ENCODE assay signal across 9 cellular contexts in the genomic region with DNA sequence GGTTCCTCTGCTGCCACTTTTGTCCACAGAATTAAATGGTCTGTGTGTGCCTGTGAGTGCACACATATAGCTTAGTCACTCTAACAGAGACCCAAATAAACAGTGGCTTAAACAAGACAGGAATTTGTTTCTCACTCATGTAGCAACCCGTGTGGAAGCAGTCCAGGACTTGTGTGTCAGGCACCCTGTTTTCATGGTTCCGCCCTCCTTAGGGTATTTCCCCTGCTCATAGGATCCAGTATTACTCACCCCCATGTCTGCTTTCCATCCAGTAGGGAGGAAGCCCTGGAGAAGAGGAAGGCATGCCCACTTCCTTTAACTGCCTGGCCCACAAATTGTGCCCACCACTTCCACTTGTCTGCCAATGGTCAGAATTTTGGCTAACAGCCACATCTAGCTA. TPM values are rescaled to one million over a fixed set of nuclear protein-coding genes. Genes with fewer than 3 reads are reported as not detected.
DNase-seq lines count a peak whose midpoint lies in the region; TF ChIP-seq lines count a peak whose summit lies in the region.
"Had no signal": no experiment of that assay in that cellular context is flagged by ENCODE, and none has a peak within 500 bp of the region (broad histone marks: within the 10 kb centered on the region; RNA-seq: fewer than 3 reads in every experiment).

No MANE protein-coding gene starts in this region.

- no peaks in the 10 kb centered on the region for H4K20me1 ChIP-seq in PC-9 (ENCODE audit: insufficient read depth)

- no peaks in the 10 kb centered on the region for H3K9me2 ChIP-seq in PC-9 (ENCODE audit: insufficient read depth)

- no peaks in the 10 kb centered on the region for H3K27me3 ChIP-seq in PC-9 (ENCODE audit: insufficient read depth, low read depth)

- CTCF ChIA-PET in PC-9 (lab: Charles Lee): interaction anchor here (0.9 to 1.5 kb wide), 2 partner anchors 24 to 40 kb away, joined by 3 to 4 read pairs; no protein-coding TSS in a partner anchor

- TF ChIP-seq CTCF in GM12865 (IDR thresholded peaks at IDR 0.05; ENCODE audit: insufficient read depth, low read depth, low read length, missing control alignments) (no peak), PC-9 (conservative IDR thresholded peaks at IDR 0.05) (no peak), fibroblast of mammary gland (conservative IDR thresholded peaks at IDR 0.05; ENCODE audit: control insufficient read depth, insufficient read depth, low read depth, low read length) (no peak)

- peak overlapping the region; percentile 76 for H3K27ac ChIP-seq in PC-9

- no peaks in the 10 kb centered on the region for H3K9me3 ChIP-seq in PC-9 (ENCODE audit: insufficient read depth, low read depth)

- peak overlapping the region; percentile 78 for H3K4me2 ChIP-seq in PC-9

- no peak overlapping the region for H2AFZ ChIP-seq in PC-9

- no TSS peak for BruUV-seq in PC-9 (replicated peaks; lab: Mats Ljungman, UMichigan)

- H3K4me1 ChIP-seq in PC-9 (replicated peaks; ENCODE audit: insufficient read depth): peaks cover 46% of the 10 kb centered on the region

- intact Hi-C loops in PC-9 (cut with micrococcal nuclease; ENCODE audit: unreplicated experiment): no loop called here

- H3K79me2 ChIP-seq in PC-9 (ENCODE audit: low read depth): 0 out of 2 replicates have a peak, but pooled peaks cover 7% of the 10 kb centered on the region

- H3K4me3 ChIP-seq in GM12865 (ENCODE audit: low read depth, low read length) (no peak overlapping the region), PC-9 (no peak overlapping the region), fibroblast of mammary gland (ENCODE audit: control insufficient read depth, low read depth, low read length) (no peak overlapping the region), skeletal muscle cell (ENCODE audit: low read depth, low read length) (no peak overlapping the region)

- no peaks in the 10 kb centered on the region for H3K36me3 ChIP-seq in PC-9 (ENCODE audit: low read depth)

- POLR2A ChIA-PET in PC-9 (lab: Charles Lee; ENCODE audit: unreplicated experiment): interaction anchor here (0.6 to 1.0 kb wide), 4 partner anchors 9 to 34 kb away, joined by 3 to 10 read pairs (median 5); no protein-coding TSS in a partner anchor

- DNase-seq in GM12865 (ENCODE audit: low read depth): peak; percentile 21
- peak; percentile 70 to 89 for DNase-seq in PC-9
- peak; percentile 96 for DNase-seq in fibroblast of mammary gland (ENCODE audit: low read depth)
- peak; percentile 89 for DNase-seq in skeletal muscle cell (ENCODE audit: low read depth)
- no peak for DNase-seq in inferior parietal cortex (ENCODE audit: extremely low spot score)
- DNase-seq in middle frontal gyrus (ENCODE audit: extremely low spot score, low spot score): no peak
- no peak for DNase-seq in NCI-H128 (lab: John Stamatoyannopoulos, UW; ENCODE audit: unreplicated experiment)
- DNase-seq in OCI-M2 (lab: John Stamatoyannopoulos, UW; ENCODE audit: unreplicated experiment): no peak

- peaks cover 25% of the 10 kb centered on the region for H3F3A ChIP-seq in PC-9 (ENCODE audit: insufficient read depth, low read depth)

RNA-seq across cellular contexts. Expression of a gene that starts 41.3 kb away (rescaled TPM):
- 489 and 702 TPM in 2 replicates for total RNA-seq in PC-9 (2021)
- total RNA-seq: T-helper 1 cell treated with Interleukin-12 subunit alpha and Interleukin-12 subunit beta and Interleukin-4 antibody, amounts not matched to agents 30 ng/mL and 1 ng/mL, for 36 hours had no signal

Comparison
In these comparisons a context has a peak if more than half of its experiments do, and no peak if none do; other contexts are left out.
1. DNase-seq: peak in GM12865 (single experiment), PC-9 (2 of 2), fibroblast of mammary gland (single experiment) and skeletal muscle cell (single experiment); none in inferior parietal cortex (single experiment), middle frontal gyrus (single experiment), NCI-H128 (single experiment) and OCI-M2 (single experiment).